1 cellular context compared by ENCODE assay signal in genomic region chr16:68901910-68902309, GRCh38.
TF ChIP-seq lines count a peak whose summit lies in the region.

No MANE protein-coding gene starts in this region.

TF ChIP-seq in liver, 16 proteins besides CTCF, POLR2A, EP300 and RAD21 (continued from another document):
- TF ChIP-seq, protein P1, sequence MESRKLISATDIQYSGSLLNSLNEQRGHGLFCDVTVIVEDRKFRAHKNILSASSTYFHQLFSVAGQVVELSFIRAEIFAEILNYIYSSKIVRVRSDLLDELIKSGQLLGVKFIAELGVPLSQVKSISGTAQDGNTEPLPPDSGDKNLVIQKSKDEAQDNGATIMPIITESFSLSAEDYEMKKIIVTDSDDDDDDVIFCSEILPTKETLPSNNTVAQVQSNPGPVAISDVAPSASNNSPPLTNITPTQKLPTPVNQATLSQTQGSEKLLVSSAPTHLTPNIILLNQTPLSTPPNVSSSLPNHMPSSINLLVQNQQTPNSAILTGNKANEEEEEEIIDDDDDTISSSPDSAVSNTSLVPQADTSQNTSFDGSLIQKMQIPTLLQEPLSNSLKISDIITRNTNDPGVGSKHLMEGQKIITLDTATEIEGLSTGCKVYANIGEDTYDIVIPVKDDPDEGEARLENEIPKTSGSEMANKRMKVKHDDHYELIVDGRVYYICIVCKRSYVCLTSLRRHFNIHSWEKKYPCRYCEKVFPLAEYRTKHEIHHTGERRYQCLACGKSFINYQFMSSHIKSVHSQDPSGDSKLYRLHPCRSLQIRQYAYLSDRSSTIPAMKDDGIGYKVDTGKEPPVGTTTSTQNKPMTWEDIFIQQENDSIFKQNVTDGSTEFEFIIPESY (IDR thresholded peaks at IDR 0.05), result no peak
